In the genomic region with DNA sequence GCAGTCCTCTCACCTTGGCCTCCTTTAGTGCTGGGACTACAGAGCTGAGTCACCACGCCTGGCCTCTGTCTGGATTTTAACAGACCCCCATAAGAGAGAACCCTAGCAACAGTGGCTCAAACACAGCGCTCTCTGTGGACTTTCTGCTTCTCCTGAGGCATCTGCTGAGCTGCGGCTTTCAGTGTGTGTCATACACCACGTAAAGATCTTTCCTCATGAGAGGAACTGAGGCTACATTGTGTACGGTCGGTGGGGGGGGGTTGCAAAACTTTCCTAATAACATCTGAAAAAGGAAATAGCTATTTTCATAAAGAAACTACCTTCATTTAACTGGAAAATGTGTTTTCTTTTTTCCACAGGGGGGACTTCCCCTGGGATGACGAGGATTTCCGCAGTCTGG, we compare ENCODE assay signal across 15 cellular contexts. TPM values are rescaled to one million over a fixed set of nuclear protein-coding genes. Genes with fewer than 3 reads are reported as not detected.
DNase-seq lines count a peak whose midpoint lies in the region; ATAC-seq, FAIRE-seq and TF ChIP-seq lines count a peak whose summit lies in the region.
"Had no signal": no experiment of that assay in that cellular context is flagged by ENCODE, and none has a peak within 500 bp of the region (broad histone marks: within the 10 kb centered on the region; RNA-seq: fewer than 3 reads in every experiment).

No MANE protein-coding gene starts in this region.

- H2BK120ac ChIP-seq in mesendoderm (ENCODE audit: low read depth, low read length): no peak overlapping the region

- H4K8ac ChIP-seq in mesendoderm (ENCODE audit: low read depth, low read length): no peak overlapping the region

- no peaks in the 10 kb centered on the region for H3K4me1 Mint-ChIP-seq in activated T-helper 17 cell treated with anti-CD3 and anti-CD28 coated beads, Interleukin-2, amount 50 U/mL, for 72 hours

- peaks cover 6% of the 10 kb centered on the region for H3K4me1 ChIP-seq in BLaER1
- no peaks in the 10 kb centered on the region for H3K4me1 ChIP-seq in mesendoderm (ENCODE audit: control insufficient read depth, low read depth, low read length)
- H3K4me1 ChIP-seq in smooth muscle cell (ENCODE audit: low read depth): no peaks in the 10 kb centered on the region
- H3K4me1 ChIP-seq: BE2C, stomach had no signal

- H3K9me3 ChIP-seq in BLaER1 (no peaks in the 10 kb centered on the region), smooth muscle cell (replicated peaks; ENCODE audit: low read depth) (no peaks in the 10 kb centered on the region)
- H3K9me3 ChIP-seq: BE2C, stomach had no signal

- no peak for TF ChIP-seq CTCF in smooth muscle cell (IDR thresholded peaks at IDR 0.05; ENCODE audit: borderline replicate concordance, insufficient read depth, poor library complexity, severe bottlenecking)

- peaks cover 92% of the 10 kb centered on the region for H3K36me3 Mint-ChIP-seq in activated T-helper 17 cell treated with anti-CD3 and anti-CD28 coated beads, Interleukin-2, amount 50 U/mL, for 72 hours (ENCODE audit: low read depth)

- H4K20me1 ChIP-seq in BLaER1: peaks cover 46% of the 10 kb centered on the region
- no peaks in the 10 kb centered on the region for H4K20me1 ChIP-seq in smooth muscle cell (ENCODE audit: low read depth)

- H2BK5ac ChIP-seq in mesendoderm (ENCODE audit: low read length): no peak overlapping the region

- peaks cover 1% of the 10 kb centered on the region for H3K79me2 ChIP-seq in mesendoderm (ENCODE audit: control insufficient read depth, insufficient read depth, low read length)
- H3K79me2 ChIP-seq in smooth muscle cell (ENCODE audit: low read depth): peaks cover 13% of the 10 kb centered on the region

- H3K27me3 ChIP-seq in BLaER1: no peaks in the 10 kb centered on the region
- no peaks in the 10 kb centered on the region for H3K27me3 ChIP-seq in mesendoderm (ENCODE audit: insufficient read depth, low read length, poor library complexity)
- H3K27me3 ChIP-seq in smooth muscle cell (ENCODE audit: low read depth): no peaks in the 10 kb centered on the region
- H3K27me3 ChIP-seq: BE2C, stomach had no signal

- no peak overlapping the region for H3K4ac ChIP-seq in mesendoderm (ENCODE audit: low read depth, low read length)

- no peak for FAIRE-seq in GM19239 (lab: Jason Lieb, UNC)

- WGBS in mesendoderm (ENCODE audit: extremely low coverage, insufficient coverage, low lambda C conversion rate): no CpG with 5 or more reads among the region's 8 CpGs
- WGBS in smooth muscle cell (ENCODE audit: low lambda C conversion rate): 98% methylated on average over 8 of the region's 8 CpGs

- H3K4me3 ChIP-seq in BLaER1 (no peak overlapping the region), mesendoderm (ENCODE audit: low read length) (no peak overlapping the region), smooth muscle cell (no peak overlapping the region)
- H3K4me3 ChIP-seq: stomach had no signal

- no peak overlapping the region for H2BK15ac ChIP-seq in mesendoderm (replicated peaks; ENCODE audit: low read depth)

- no peak overlapping the region for H3K56ac ChIP-seq in mesendoderm (ENCODE audit: low read length)

- DNase-seq in RPMI8226 (no peak), GM19239 (ENCODE audit: insufficient read length, low spot score) (no peak), mesendoderm (no peak), smooth muscle cell (lab: John Stamatoyannopoulos, UW; ENCODE audit: unreplicated experiment) (no peak)
- DNase-seq: BE2C; effector memory CD4-positive, alpha-beta T cell; GOT3; kidney glomerular epithelial cell; NCI-H146; SHP77 treated with DMSO at 0.1 percent for 48 hours; stomach had no signal

- no peak overlapping the region for H2AFZ ChIP-seq in smooth muscle cell (ENCODE audit: low read depth)

- 0 out of 2 replicates have a peak overlapping the region, but pooled peaks have one; percentile 10 for H3K9ac ChIP-seq in BLaER1
- no peak overlapping the region for H3K9ac ChIP-seq in mesendoderm (ENCODE audit: low read length)
- no peak overlapping the region for H3K9ac ChIP-seq in smooth muscle cell (ENCODE audit: low read depth)

- ATAC-seq in GM18520 (IDR thresholded peaks at IDR 0.05; ENCODE audit: unreplicated experiment) (peak; percentile 65), HG02973 (IDR thresholded peaks at IDR 0.05; ENCODE audit: unreplicated experiment) (peak; percentile 81)
- ATAC-seq in activated T-helper 17 cell treated with anti-CD3 and anti-CD28 coated beads, Interleukin-2, amount 50 U/mL, for 72 hours (replicated peaks): peak; percentile 91

- H3K36me3 ChIP-seq in BLaER1 (peaks cover 97% of the 10 kb centered on the region), mesendoderm (ENCODE audit: control insufficient read depth, insufficient read depth, low read length) (peaks cover 18% of the 10 kb centered on the region), smooth muscle cell (ENCODE audit: low read depth) (peaks cover 8% of the 10 kb centered on the region)

- no peaks in the 10 kb centered on the region for H3F3A ChIP-seq in smooth muscle cell (ENCODE audit: low read depth)

- peak overlapping the region; percentile 87 for H3K27ac Mint-ChIP-seq in activated T-helper 17 cell treated with anti-CD3 and anti-CD28 coated beads, Interleukin-2, amount 50 U/mL, for 72 hours

- H3K27me3 Mint-ChIP-seq in activated T-helper 17 cell treated with anti-CD3 and anti-CD28 coated beads, Interleukin-2, amount 50 U/mL, for 72 hours: no peaks in the 10 kb centered on the region

- peaks cover 2% of the 10 kb centered on the region for H3K79me1 ChIP-seq in mesendoderm (ENCODE audit: low read length)

- H3K4me2 ChIP-seq in BLaER1 (no peak overlapping the region), mesendoderm (ENCODE audit: low read length) (no peak overlapping the region), smooth muscle cell (no peak overlapping the region)

- peak overlapping the region; percentile 46 for H3K4me3 Mint-ChIP-seq in activated T-helper 17 cell treated with anti-CD3 and anti-CD28 coated beads, Interleukin-2, amount 50 U/mL, for 72 hours

- no peak overlapping the region for H4K5ac ChIP-seq in mesendoderm (ENCODE audit: low read length)

- no peak overlapping the region for H2AK5ac ChIP-seq in mesendoderm (ENCODE audit: low read length)

- H3K9me3 Mint-ChIP-seq in activated T-helper 17 cell treated with anti-CD3 and anti-CD28 coated beads, Interleukin-2, amount 50 U/mL, for 72 hours: no peaks in the 10 kb centered on the region

- H3K23ac ChIP-seq in mesendoderm (ENCODE audit: low read length): no peak overlapping the region

- H3K27ac ChIP-seq in BLaER1: no peak overlapping the region
- no peak overlapping the region for H3K27ac ChIP-seq in mesendoderm (ENCODE audit: low read depth, low read length)
- H3K27ac ChIP-seq in smooth muscle cell (ENCODE audit: low read depth): no peak overlapping the region
- H3K27ac ChIP-seq: stomach had no signal

- no peak overlapping the region for H3K18ac ChIP-seq in mesendoderm (ENCODE audit: low read length)

RNA-seq across cellular contexts. Expression of a gene that starts 32.9 kb away (rescaled TPM):
- total RNA-seq in activated T-helper 17 cell treated with anti-CD3 and anti-CD28 coated beads, Interleukin-2, amount 50 U/mL, for 72 hours: 10 to 100 TPM in 1 of 2 donors, 1 to 10 TPM in 1; 9.3 to 11.1 TPM
- polyA plus RNA-seq in mesendoderm (2013, experiment 1 of 2): 43.6 TPM
- polyA plus RNA-seq in mesendoderm (2013, experiment 2 of 2): 44.8 TPM
- total RNA-seq in smooth muscle cell: 63.6 and 85.3 TPM in 2 replicates
- polyA plus RNA-seq in smooth muscle cell: 93.7 and 97.0 TPM in 2 replicates

RNA-seq across cellular contexts. Expression of a gene that starts 37.8 kb away (rescaled TPM):
- under 1 TPM in 1 of 2 donors, not detected in 1; 0.53 TPM for total RNA-seq in activated T-helper 17 cell treated with anti-CD3 and anti-CD28 coated beads, Interleukin-2, amount 50 U/mL, for 72 hours
- polyA plus RNA-seq in mesendoderm (2013, experiment 1 of 2): 28.4 TPM
- polyA plus RNA-seq in mesendoderm (2013, experiment 2 of 2): 30.0 TPM
- total RNA-seq in smooth muscle cell: 3.5 and 3.8 TPM in 2 replicates
- 3.3 and 7.0 TPM in 2 replicates for polyA plus RNA-seq in smooth muscle cell

RNA-seq across cellular contexts. Expression of a gene that starts 58.3 kb away (rescaled TPM):
- total RNA-seq in activated T-helper 17 cell treated with anti-CD3 and anti-CD28 coated beads, Interleukin-2, amount 50 U/mL, for 72 hours: 1 to 10 TPM in 1 of 2 donors, under 1 TPM in 1; 0.74 to 9.7 TPM
- polyA plus RNA-seq in mesendoderm (2013, experiment 1 of 2): 96.5 TPM
- 103 TPM for polyA plus RNA-seq in mesendoderm (2013, experiment 2 of 2)
- 213 and 234 TPM in 2 replicates for total RNA-seq in smooth muscle cell
- polyA plus RNA-seq in smooth muscle cell: 198 and 303 TPM in 2 replicates

Comparison
In these comparisons a context has a peak if more than half of its experiments do, and no peak if none do; other contexts are left out.
1. RNA of a gene that starts 58.3 kb away (total RNA-seq): 213 to 234 TPM in smooth muscle cell; 0.74 to 9.7 TPM in activated T-helper 17 cell treated with anti-CD3 and anti-CD28 coated beads, Interleukin-2, amount 50 U/mL, for 72 hours; every median in the first group is over 10 times any median in the second.
2. Peak in every context shown above with its lines, with median percentiles within 50 percentile points of each other: ATAC-seq.